In genomic region chr12:104793280-104793679, GRCh38 we compare ENCODE assay signal across 10 cellular contexts.
A peak's percentile ranks its signal among the peaks of the same experiment; 100 is the strongest.
DNase-seq lines count a peak whose midpoint lies in the region; ATAC-seq and TF ChIP-seq lines count a peak whose summit lies in the region.
"Had no signal": no experiment of that assay in that cellular context is flagged by ENCODE, and none has a peak within 500 bp of the region (broad histone marks: within the 10 kb centered on the region; RNA-seq: fewer than 3 reads in every experiment).

No MANE protein-coding gene starts in this region.

- H3K4me1 ChIP-seq in neural progenitor cell, result peaks cover 9% of the 10 kb centered on the region

- H3K9ac ChIP-seq in neural progenitor cell, result no peak overlapping the region

- H3K4me3 ChIP-seq in fibroblast of mammary gland (ENCODE audit: control insufficient read depth, low read depth, low read length) (no peak overlapping the region), neural progenitor cell (no peak overlapping the region)

- intact Hi-C loops in CD14-positive monocyte (cut with micrococcal nuclease), result no loop called here

- TF ChIP-seq CTCF in fibroblast of mammary gland (conservative IDR thresholded peaks at IDR 0.05; ENCODE audit: control insufficient read depth, insufficient read depth, low read depth, low read length) (no peak), neural progenitor cell (IDR thresholded peaks at IDR 0.05) (no peak), CD14-positive monocyte (IDR thresholded peaks at IDR 0.05) (no peak)

- no peak overlapping the region for H3K4me2 ChIP-seq in neural progenitor cell

- H3K9me3 Mint-ChIP-seq in neural progenitor cell (no peaks in the 10 kb centered on the region), CD14-positive monocyte (peaks cover 0 to 6% (median 2%) of the 10 kb centered on the region in 7 donors)

- H3K4me3 Mint-ChIP-seq in neural progenitor cell, result no peak overlapping the region
- H3K4me3 Mint-ChIP-seq in CD14-positive monocyte, result no peak overlapping the region

- H3K27ac Mint-ChIP-seq in neural progenitor cell (no peak overlapping the region), CD14-positive monocyte (peak overlapping the region in 3 of 7 donors; percentile 2 to 26 (median 21))

- no peak overlapping the region for H2AFZ ChIP-seq in neural progenitor cell (replicated peaks)

- H3F3A ChIP-seq in neural progenitor cell (ENCODE audit: low read depth), result no peaks in the 10 kb centered on the region

- H3K9me3 ChIP-seq in neural progenitor cell (ENCODE audit: low read depth), result no peaks in the 10 kb centered on the region

- DNase-seq in EL, result peak; percentile 89
- peak; percentile 37 for DNase-seq in NCI-H446 treated with DMSO at 0.1 percent for 48 hours (lab: John Stamatoyannopoulos, UW)
- peak; percentile 88 for DNase-seq in fibroblast of mammary gland (ENCODE audit: low read depth)
- peak; percentile 38 for DNase-seq in renal cortical epithelial cell (ENCODE audit: low read depth)
- no peak for DNase-seq in neural progenitor cell (ENCODE audit: low spot score)
- no peak for DNase-seq in GM19240 (ENCODE audit: insufficient read length, low spot score)
- DNase-seq in CD14-positive monocyte (ENCODE audit: low spot score), result no peak
- DNase-seq: activated CD4-positive, alpha-beta T cell treated with anti-CD3 and anti-CD28 coated beads, Interleukin-2, amount 50 U/mL, for 4 hours; activated naive CD4-positive, alpha-beta T cell had no signal

- no peaks in the 10 kb centered on the region for H3K36me3 Mint-ChIP-seq in neural progenitor cell
- no peaks in the 10 kb centered on the region for H3K36me3 Mint-ChIP-seq in CD14-positive monocyte

- H4K20me1 ChIP-seq in neural progenitor cell (ENCODE audit: low read depth), result no peaks in the 10 kb centered on the region

- H3K27ac ChIP-seq in neural progenitor cell, result no peak overlapping the region

- H3K36me3 ChIP-seq in neural progenitor cell, result no peaks in the 10 kb centered on the region

- H3K4me1 Mint-ChIP-seq in neural progenitor cell, result peaks cover 13% of the 10 kb centered on the region
- peaks cover 19% of the 10 kb centered on the region for H3K4me1 Mint-ChIP-seq in CD14-positive monocyte

- ATAC-seq in GM18870 (IDR thresholded peaks at IDR 0.05; ENCODE audit: unreplicated experiment), result no peak

- no peaks in the 10 kb centered on the region for H3K27me3 ChIP-seq in neural progenitor cell

- H3K79me2 ChIP-seq in neural progenitor cell (ENCODE audit: low read depth), result no peaks in the 10 kb centered on the region

- H3K27me3 Mint-ChIP-seq in neural progenitor cell (ENCODE audit: insufficient read depth, low read depth) (no peaks in the 10 kb centered on the region), CD14-positive monocyte (ENCODE audit: low read depth in 3 of 3) (peaks cover 0 to 5% (median 0%) of the 10 kb centered on the region in 3 donors)

Comparison
In these comparisons a context has a peak if more than half of its experiments do, and no peak if none do; other contexts are left out.
1. DNase-seq: peak in EL (single experiment), NCI-H446 treated with DMSO at 0.1 percent for 48 hours (single experiment), fibroblast of mammary gland (single experiment) and renal cortical epithelial cell (single experiment); none in neural progenitor cell (single experiment), GM19240 (single experiment) and CD14-positive monocyte (single experiment).